In genomic region chr17:16215273-16215964, GRCh38 we compare ENCODE assay signal across 8 cellular contexts. TPM values are rescaled to one million over a fixed set of nuclear protein-coding genes. Genes with fewer than 3 reads are reported as not detected.
DNase-seq lines count a peak whose midpoint lies in the region; ATAC-seq and TF ChIP-seq lines count a peak whose summit lies in the region.

NCOR1 (minus strand) TSS chr17:16215534; CDS start chr17:16194569, 20,965 bp downstream.

- H3K4me3 ChIP-seq in Panc1 (ENCODE audit: low read depth in 2 of 2, low read length in 2 of 2) (peak within 1 kb of the TSS; percentile 74 to 76), muscle layer of duodenum (ENCODE audit: low read depth in 1 of 2, low read length in 2 of 2) (peak within 1 kb of the TSS; percentile 77 to 95)

- H3K9me3 Mint-ChIP-seq in activated T-cell treated with anti-CD3 and anti-CD28 coated beads, Interleukin-2, amount 50 U/mL, for 4 hours, result no peaks in the 10 kb centered on the region

- BruUV-seq in Panc1 (replicated peaks; lab: Mats Ljungman, UMichigan), result no TSS peak

- ATAC-seq in GM21723 (IDR thresholded peaks at IDR 0.05; ENCODE audit: unreplicated experiment) (peak; percentile 75), Panc1 (peak; percentile 91), esophagus mucosa (peak; percentile 95)
- peak; percentile 91 to 93 for ATAC-seq in activated T-cell treated with anti-CD3 and anti-CD28 coated beads, Interleukin-2, amount 50 U/mL, for 4 hours

- H3K4me3 Mint-ChIP-seq in activated T-cell treated with anti-CD3 and anti-CD28 coated beads, Interleukin-2, amount 50 U/mL, for 4 hours, result peak within 1 kb of the TSS; percentile 97

- H3K27me3 Mint-ChIP-seq in activated T-cell treated with anti-CD3 and anti-CD28 coated beads, Interleukin-2, amount 50 U/mL, for 4 hours (ENCODE audit: low read depth), result no peaks in the 10 kb centered on the region

- intact Hi-C loops in Panc1 (cut with micrococcal nuclease; ENCODE audit: unreplicated experiment), result loop anchor here (10.0 kb wide), 1 partner anchor 79 kb away; no protein-coding TSS in a partner anchor

- H3K36me3 Mint-ChIP-seq in activated T-cell treated with anti-CD3 and anti-CD28 coated beads, Interleukin-2, amount 50 U/mL, for 4 hours (ENCODE audit: insufficient read depth), result no peaks in the 10 kb centered on the region

- H3K9me3 ChIP-seq in Panc1 (ENCODE audit: control insufficient read depth, insufficient read depth, low read depth, low read length), result no peaks in the 10 kb centered on the region
- no peaks in the 10 kb centered on the region for H3K9me3 ChIP-seq in muscle layer of duodenum (ENCODE audit: control insufficient read depth in 1 of 2, low read length in 2 of 2)

- in situ Hi-C loops in Panc1 (cut with HindIII; ENCODE audit: low pct_unique_long_range_greater_than_20kb, low sequenced_read_pairs), result no loop called here

- peaks cover 45% of the 10 kb centered on the region for H3K4me1 Mint-ChIP-seq in activated T-cell treated with anti-CD3 and anti-CD28 coated beads, Interleukin-2, amount 50 U/mL, for 4 hours (ENCODE audit: low read depth)

- DNase-seq in DMS79 treated with DMSO at 0.1 percent for 48 hours (lab: John Stamatoyannopoulos, UW) (peak; percentile 61), KG1 (lab: John Stamatoyannopoulos, UW) (peak; percentile 76), Panc1 (ENCODE audit: low read depth, low spot score) (peak; percentile 50)
- DNase-seq in activated T-cell treated with anti-CD3 and anti-CD28 coated beads, Interleukin-2, amount 50 U/mL, for 4 hours, result peak; percentile 83
- DNase-seq in stimulated activated CD8-positive, alpha-beta memory T cell treated with anti-CD3 and anti-CD28 coated beads, Interleukin-7, amount 100 ng/mL, for 24 hours (ENCODE audit: low read depth), result peak; percentile 74

- H3K27ac ChIP-seq in Panc1 (ENCODE audit: low read length) (peak within 1 kb of the TSS; percentile 83), muscle layer of duodenum (ENCODE audit: low read length) (peak within 1 kb of the TSS; percentile 87)

- POLR2A ChIA-PET in Panc1 (lab: Charles Lee), result no interaction called here

- H3K36me3 ChIP-seq in Panc1 (ENCODE audit: control insufficient read depth, insufficient read depth, low read length), result peaks cover 10% of the 10 kb centered on the region
- no peaks in the 10 kb centered on the region for H3K36me3 ChIP-seq in muscle layer of duodenum (ENCODE audit: control insufficient read depth in 1 of 2, insufficient read depth in 2 of 2, low read length in 2 of 2)

- H3K27me3 ChIP-seq in Panc1 (ENCODE audit: control insufficient read depth, insufficient read depth, low read length) (no peaks in the 10 kb centered on the region), muscle layer of duodenum (ENCODE audit: low read depth, low read length) (no peaks in the 10 kb centered on the region)

- CTCF ChIA-PET in Panc1 (lab: Charles Lee), result no interaction called here

- H3K4me1 ChIP-seq in Panc1 (ENCODE audit: control insufficient read depth, insufficient read depth, low read length) (peaks cover 12% of the 10 kb centered on the region; the same call in 1 of the 2 replicates), muscle layer of duodenum (ENCODE audit: control insufficient read depth in 1 of 2, insufficient read depth in 2 of 2, low read length in 2 of 2) (peaks cover 0 to 23% of the 10 kb centered on the region in 2 donors)

- no peak for TF ChIP-seq CTCF in Panc1 (IDR thresholded peaks at IDR 0.05)

RNA-seq across cellular contexts. Expression of gene NCOR1, which starts in this region (rescaled TPM):
- total RNA-seq in Panc1 (2021; ENCODE audit: unreplicated experiment), result 83.8 TPM
- 48.7 TPM for polyA plus RNA-seq in Panc1 (2012; ENCODE audit: insufficient read length)
- 100 to 1,000 TPM in 1 of 3 donors, 10 to 100 TPM in 2; 86.4 to 107 (median 92.2) TPM for total RNA-seq in activated T-cell treated with anti-CD3 and anti-CD28 coated beads, Interleukin-2, amount 50 U/mL, for 4 hours
- 71.0 TPM for total RNA-seq in esophagus mucosa

Comparison
In these comparisons a context has a peak if more than half of its experiments do, and no peak if none do; other contexts are left out.
1. Peak in every context shown above with its lines: DNase-seq, ATAC-seq, H3K4me3 ChIP-seq and H3K27ac ChIP-seq.